1 cellular context compared by ENCODE assay signal in genomic region chr2:11722249-11723060, GRCh38.
TF ChIP-seq lines count a peak whose summit lies in the region.

No MANE protein-coding gene starts in this region.

TF ChIP-seq in HepG2, 621 proteins besides CTCF, POLR2A, EP300 and RAD21 (continued from another document):
- TF ChIP-seq AHDC1 (CRISPR knock-in tag; IDR thresholded peaks at IDR 0.05; ENCODE audit: borderline replicate concordance) (no peak), RFXAP (CRISPR knock-in tag; IDR thresholded peaks at IDR 0.05; ENCODE audit: borderline replicate concordance) (no peak), SP1 (IDR thresholded peaks at IDR 0.05) (no peak), SP1 (CRISPR knock-in tag; IDR thresholded peaks at IDR 0.05) (no peak), SRY (CRISPR knock-in tag; IDR thresholded peaks at IDR 0.05) (no peak), KLF9 (CRISPR knock-in tag; IDR thresholded peaks at IDR 0.05; ENCODE audit: low read depth) (no peak), CHD4 (IDR thresholded peaks at IDR 0.05; ENCODE audit: borderline replicate concordance, low read length) (no peak), AHR (CRISPR knock-in tag; IDR thresholded peaks at IDR 0.05) (no peak), HNF4G (IDR thresholded peaks at IDR 0.05; ENCODE audit: borderline replicate concordance, low read depth, low read length) (no peak), HNF4G (CRISPR knock-in tag; IDR thresholded peaks at IDR 0.05; ENCODE audit: borderline replicate concordance, low read depth) (no peak), KAT8 (CRISPR knock-in tag; IDR thresholded peaks at IDR 0.05) (no peak), PHB2 (IDR thresholded peaks at IDR 0.05; ENCODE audit: partially characterized antibody) (no peak), ATF1 (CRISPR knock-in tag; IDR thresholded peaks at IDR 0.05) (no peak), RARA (CRISPR knock-in tag; IDR thresholded peaks at IDR 0.05) (0 out of 2 replicates have a peak, but pooled peaks have one; percentile 13), ZNF30 (CRISPR knock-in tag; IDR thresholded peaks at IDR 0.05) (no peak), ZNF138 (CRISPR knock-in tag; IDR thresholded peaks at IDR 0.05; ENCODE audit: low read depth) (no peak), FOXA1 (IDR thresholded peaks at IDR 0.05) (no peak), FOXA1 (CRISPR knock-in tag; IDR thresholded peaks at IDR 0.05) (peak; percentile 91), ZC3H13 (CRISPR knock-in tag; IDR thresholded peaks at IDR 0.05) (no peak), ZNF10 (CRISPR knock-in tag; IDR thresholded peaks at IDR 0.05; ENCODE audit: borderline replicate concordance, low read depth) (no peak), HMGXB3 (CRISPR knock-in tag; IDR thresholded peaks at IDR 0.05; ENCODE audit: borderline replicate concordance) (no peak), GTF3A (CRISPR knock-in tag; conservative IDR thresholded peaks at IDR 0.05) (no peak), GLI4 (CRISPR knock-in tag; IDR thresholded peaks at IDR 0.05; ENCODE audit: borderline replicate concordance) (no peak), MAFK (conservative IDR thresholded peaks at IDR 0.05 in 1 of 2, IDR thresholded peaks at IDR 0.05 in 1 of 2; ENCODE audit: low read length in 2 of 2) (no peak), ZNF543 (CRISPR knock-in tag; IDR thresholded peaks at IDR 0.05) (no peak), NR3C1 (CRISPR knock-in tag; IDR thresholded peaks at IDR 0.05) (no peak), ZNF781 (CRISPR knock-in tag; IDR thresholded peaks at IDR 0.05; ENCODE audit: borderline replicate concordance, not compliant biosample characterization) (no peak), MIER3 (CRISPR knock-in tag; IDR thresholded peaks at IDR 0.05; ENCODE audit: borderline replicate concordance) (0 out of 2 replicates have a peak, but pooled peaks have one; percentile 37), THAP11 (CRISPR knock-in tag; IDR thresholded peaks at IDR 0.05) (0 out of 2 replicates have a peak, but pooled peaks have one; percentile 47), ZNF12 (CRISPR knock-in tag; IDR thresholded peaks at IDR 0.05) (0 out of 2 replicates have a peak, but pooled peaks have one; percentile 69), PHF21A (CRISPR knock-in tag; IDR thresholded peaks at IDR 0.05) (no peak), FOXP1 (IDR thresholded peaks at IDR 0.05) (no peak), FOXP1 (CRISPR knock-in tag; IDR thresholded peaks at IDR 0.05) (peak; percentile 25; the same call in 1 of the 2 replicates), RBAK (CRISPR knock-in tag; IDR thresholded peaks at IDR 0.05) (no peak), YEATS2 (CRISPR knock-in tag; IDR thresholded peaks at IDR 0.05; ENCODE audit: borderline replicate concordance) (no peak), SMAD1 (CRISPR knock-in tag; IDR thresholded peaks at IDR 0.05; ENCODE audit: borderline replicate concordance, low read depth) (no peak), ZNF414 (CRISPR knock-in tag; IDR thresholded peaks at IDR 0.05) (no peak), FOXK1 (CRISPR knock-in tag; IDR thresholded peaks at IDR 0.05; ENCODE audit: borderline replicate concordance, low read depth) (peak; percentile 26; the same call in 1 of the 2 replicates), BHLHE40 (IDR thresholded peaks at IDR 0.05; ENCODE audit: low read length) (no peak)
